ENCODE assay signal across 19 cellular contexts in genomic region chr16:1319041-1319440, GRCh38.
"Had no signal": no experiment of that assay in that cellular context is flagged by ENCODE, and none has a peak within 500 bp of the region (broad histone marks: within the 10 kb centered on the region; RNA-seq: fewer than 3 reads in every experiment).

No MANE protein-coding gene starts in this region.

- H3K9me3 ChIP-seq: esophagus muscularis mucosa, gastroesophageal sphincter, heart left ventricle, left lung, sigmoid colon, testis had no signal

- DNase-seq: activated CD4-positive, alpha-beta T cell treated with anti-CD3 and anti-CD28 coated beads, Interleukin-2, amount 10 ng/mL, durations not matched to agents 7 days and 5 days; activated CD8-positive, alpha-beta memory T cell treated with anti-CD3 and anti-CD28 coated beads, Interleukin-2, amount 50 U/mL, for 4 hours; activated CD8-positive, alpha-beta T cell treated with anti-CD3 and anti-CD28 coated beads, Interleukin-2, amount 10 ng/mL, durations not matched to agents 7 days and 5 days; activated gamma-delta T cell; cerebellar nuclear complex; cortex of kidney; effector CD4-positive, alpha-beta T cell; heart left ventricle; left lung; mammary epithelial cell; sigmoid colon; stimulated activated CD4-positive, alpha-beta T cell treated with anti-CD3 and anti-CD28 coated beads, Interleukin-4, amount 100 ng/mL, for 4 hours; testis had no signal

- H2AFZ ChIP-seq: parathyroid adenoma had no signal

- ATAC-seq: activated CD4-positive, CD25-positive, alpha-beta regulatory T cell treated with anti-CD3 and anti-CD28 coated beads, Interleukin-2, amount 50 U/mL, for 24 hours; activated CD8-positive, alpha-beta T cell treated with anti-CD3 and anti-CD28 coated beads, Interleukin-2, amount 10 ng/mL, durations not matched to agents 7 days and 5 days; gastroesophageal sphincter; heart left ventricle; left lung; stimulated activated memory B cell treated with anti-CD40 and anti-IgM and Interleukin-4, amounts not matched to agents 10 μg/mL and 1 μg/mL and 100 μg/mL, for 72 hours had no signal

- H3K4me3 ChIP-seq: esophagus muscularis mucosa, gastroesophageal sphincter, heart left ventricle, left lung, sigmoid colon, testis had no signal

- H3K4me1 ChIP-seq: left lung, parathyroid adenoma, testis had no signal

- H3K27me3 ChIP-seq: esophagus muscularis mucosa, gastroesophageal sphincter, heart left ventricle, left lung, sigmoid colon, testis had no signal

- FAIRE-seq: endothelial cell of umbilical vein had no signal

- H3K9ac ChIP-seq: parathyroid adenoma had no signal

- H3K27ac ChIP-seq: esophagus muscularis mucosa, gastroesophageal sphincter, heart left ventricle, left lung, parathyroid adenoma, sigmoid colon, testis had no signal
